Comparison of ENCODE assay signal across 6 cellular contexts in the genomic region with DNA sequence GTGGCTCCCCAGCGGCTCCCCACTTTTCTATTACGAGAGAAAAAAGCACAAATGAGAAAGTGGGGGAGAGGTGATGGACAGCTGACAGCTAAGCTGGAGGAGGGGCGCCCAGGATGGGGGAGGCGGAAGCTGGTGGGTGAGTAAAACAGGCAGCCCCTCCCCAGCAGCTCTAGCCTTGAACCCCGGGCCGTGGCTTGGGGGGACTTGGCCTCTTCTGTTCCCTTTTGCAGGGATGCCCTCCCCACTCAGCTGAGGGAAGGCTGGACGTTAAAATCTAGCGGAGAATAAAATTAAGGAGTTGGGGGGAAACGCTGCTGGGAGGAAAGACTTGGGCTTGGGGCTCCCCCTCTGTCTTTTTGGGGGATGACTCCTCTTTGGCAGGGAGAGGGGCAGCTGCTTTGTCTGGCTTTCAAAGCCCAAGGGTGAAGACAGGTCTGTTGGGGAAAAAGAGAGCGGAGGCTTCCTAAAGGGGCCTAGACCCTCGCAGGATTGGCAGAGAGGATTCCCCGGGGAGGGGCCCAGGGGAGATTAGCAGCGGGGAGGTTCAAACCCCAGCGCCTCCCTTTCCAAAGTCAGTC. TPM values are rescaled to one million over a fixed set of nuclear protein-coding genes. Genes with fewer than 3 reads are reported as not detected.
A peak's percentile ranks its signal among the peaks of the same experiment; 100 is the strongest.
DNase-seq lines count a peak whose midpoint lies in the region; ATAC-seq and TF ChIP-seq lines count a peak whose summit lies in the region.

No MANE protein-coding gene starts in this region.

- H2AK5ac ChIP-seq in neuronal stem cell (ENCODE audit: low read depth, low read length) = peak overlapping the region; percentile 76

- no peak overlapping the region for H2BK15ac ChIP-seq in neuronal stem cell (ENCODE audit: low read length)

- no peak overlapping the region for H3K27ac ChIP-seq in mammary epithelial cell (ENCODE audit: insufficient read depth, low read depth, low read length)
- no peak overlapping the region for H3K27ac ChIP-seq in neuronal stem cell (replicated peaks; ENCODE audit: low read length)

- H3K4me1 ChIP-seq in mammary epithelial cell (ENCODE audit: insufficient read depth, low read length) (peaks cover 7% of the 10 kb centered on the region), neuronal stem cell (ENCODE audit: control insufficient read depth in 2 of 2, insufficient read depth in 1 of 2, low read depth in 1 of 2, low read length in 2 of 2) (peaks cover 3 to 4% of the 10 kb centered on the region in 2 donors)

- 29% methylated on average over 11 of the region's 14 CpGs for WGBS in mammary epithelial cell (ENCODE audit: low coverage, missing lambda C conversion rate)
- WGBS in neuronal stem cell (ENCODE audit: extremely low coverage in 2 of 2, insufficient read length in 2 of 2, insufficient replicate concordance in 1 of 2), 2 donors = no CpG with 5 or more reads among the region's 14 CpGs

- H3K79me2 ChIP-seq in mammary epithelial cell (ENCODE audit: insufficient read depth, low read length) = no peaks in the 10 kb centered on the region

- dilution Hi-C loops in mammary epithelial cell (cut with HindIII; ENCODE audit: low sequenced_read_pairs) = no loop called here

- H2BK120ac ChIP-seq in neuronal stem cell (ENCODE audit: low read depth, low read length) = no peak overlapping the region

- no peak overlapping the region for H3K23ac ChIP-seq in neuronal stem cell (ENCODE audit: low read depth, low read length, poor library complexity)

- H2BK5ac ChIP-seq in neuronal stem cell (ENCODE audit: low read length) = peak overlapping the region; percentile 66

- H3K18ac ChIP-seq in neuronal stem cell (ENCODE audit: low read length) = peak overlapping the region; percentile 54

- no peaks in the 10 kb centered on the region for H3K27me3 ChIP-seq in mammary epithelial cell (ENCODE audit: insufficient read depth, low read length)
- H3K27me3 ChIP-seq in neuronal stem cell (ENCODE audit: control insufficient read depth in 3 of 3, insufficient read depth in 3 of 3, low read depth in 1 of 3, low read length in 3 of 3) = peaks cover 0 to 4% (median 0%) of the 10 kb centered on the region in 3 experiments

- peak; percentile 77 for DNase-seq in GM10248 (ENCODE audit: extremely low spot score)
- no peak for DNase-seq in mammary epithelial cell
- peak; percentile 21 for DNase-seq in neuronal stem cell (ENCODE audit: low spot score)
- no peak for DNase-seq in NCI-H2107 treated with DMSO at 0.1 percent for 48 hours (lab: John Stamatoyannopoulos, UW; ENCODE audit: unreplicated experiment)

- H4K91ac ChIP-seq in neuronal stem cell (ENCODE audit: low read depth, low read length, poor library complexity) = no peak overlapping the region

- POLR2A ChIA-PET in GM10248 (lab: Yijun Ruan, JAX) = interaction anchor here (0.7 to 0.9 kb wide), 2 partner anchors 14 to 45 kb away, joined by 3 read pairs; no protein-coding TSS in a partner anchor

- H3K4me3 ChIP-seq in mammary epithelial cell (replicated peaks in 1 of 3; ENCODE audit: insufficient read depth in 1 of 3, low read depth in 2 of 3, low read length in 3 of 3) (peak overlapping the region in 2 of 3 experiments; percentile 70 to 91), neuronal stem cell (ENCODE audit: low read length in 2 of 2) (peak overlapping the region in 1 of 2 donors; percentile 86)

- no peaks in the 10 kb centered on the region for H4K20me1 ChIP-seq in mammary epithelial cell (ENCODE audit: insufficient read depth, low read length)

- ATAC-seq in HG03442 (IDR thresholded peaks at IDR 0.05; ENCODE audit: unreplicated experiment) (peak; percentile 6), GM19467 (IDR thresholded peaks at IDR 0.05; ENCODE audit: unreplicated experiment) (no peak)

- H3K36me3 ChIP-seq in mammary epithelial cell (ENCODE audit: insufficient read depth, low read length) = peaks cover 6% of the 10 kb centered on the region
- H3K36me3 ChIP-seq in neuronal stem cell (replicated peaks in 1 of 2; ENCODE audit: control insufficient read depth in 2 of 2, insufficient read depth in 2 of 2, low read length in 2 of 2) = peaks cover 18 to 38% of the 10 kb centered on the region in 2 donors

- H3K9ac ChIP-seq in mammary epithelial cell (ENCODE audit: insufficient read depth, low read length) (no peak overlapping the region), neuronal stem cell (ENCODE audit: low read depth, low read length, poor library complexity) (no peak overlapping the region)

- intact Hi-C loops in mammary epithelial cell (cut with micrococcal nuclease) = no loop called here

- H3K4ac ChIP-seq in neuronal stem cell (ENCODE audit: low read length) = no peak overlapping the region

- TSS peak; percentile 76 for BruUV-seq in mammary epithelial cell (replicated peaks; lab: Mats Ljungman, UMichigan)

- in situ Hi-C loops in mammary epithelial cell (cut with MboI; ENCODE audit: low sequenced_read_pairs in 2 of 2) = no loop called here

- no peak overlapping the region for H3K14ac ChIP-seq in neuronal stem cell (ENCODE audit: low read length)

- H4K8ac ChIP-seq in neuronal stem cell (ENCODE audit: low read depth, low read length) = no peak overlapping the region

- H3K4me2 ChIP-seq in mammary epithelial cell (ENCODE audit: insufficient read depth, low read depth, low read length) = peak overlapping the region; percentile 98
- peak overlapping the region; percentile 83 for H3K4me2 ChIP-seq in neuronal stem cell (ENCODE audit: insufficient read depth, low read length, poor library complexity, severe bottlenecking)

- H3K9me3 ChIP-seq in mammary epithelial cell (replicated peaks; ENCODE audit: insufficient read depth, low read length) (peaks cover 5% of the 10 kb centered on the region), neuronal stem cell (replicated peaks in 1 of 2; ENCODE audit: control insufficient read depth in 2 of 2, insufficient read depth in 1 of 2, low read depth in 1 of 2, low read length in 2 of 2) (peaks cover 11% of the 10 kb centered on the region in 2 donors)

- TF ChIP-seq CTCF in GM10248 (IDR thresholded peaks at IDR 0.05; ENCODE audit: control extremely low read depth, extremely low read depth, low read depth, missing control alignments) (no peak), mammary epithelial cell (conservative IDR thresholded peaks at IDR 0.05 in 1 of 2, IDR thresholded peaks at IDR 0.05 in 1 of 2; ENCODE audit: extremely low read depth in 1 of 2, insufficient read depth in 1 of 2, low read depth in 1 of 2, low read length in 2 of 2) (no peak)

- H2AFZ ChIP-seq in mammary epithelial cell (ENCODE audit: low read depth, low read length) (no peak overlapping the region), neuronal stem cell (ENCODE audit: low read length) (peak overlapping the region; percentile 96)

- H2BK12ac ChIP-seq in neuronal stem cell (ENCODE audit: low read length) = no peak overlapping the region

- CTCF ChIA-PET in GM10248 (lab: Yijun Ruan, JAX) (interaction anchor here (0.9 to 1.4 kb wide), 6 partner anchors 10 to 211 kb away, joined by 3 to 6 read pairs (median 4); partner anchors contain the start of gene ASF1B), mammary epithelial cell (lab: Charles Lee; ENCODE audit: low non-redundant PET) (no interaction called here)

- H3K79me1 ChIP-seq in neuronal stem cell (ENCODE audit: low read depth, low read length) = peaks cover 4% of the 10 kb centered on the region

RNA-seq across cellular contexts. Expression of gene SAMD1, which starts 1.4 kb away (rescaled TPM):
- 10 to 100 TPM; 15.8 to 25.7 TPM for total RNA-seq in mammary epithelial cell
- polyA plus RNA-seq in mammary epithelial cell = 18.6 TPM
- 18.8 TPM for polyA minus RNA-seq in mammary epithelial cell
- polyA plus RNA-seq in neuronal stem cell (2013, experiment 1 of 2) = 57.9 TPM
- polyA plus RNA-seq in neuronal stem cell (2013, experiment 2 of 2) = 59.2 TPM

RNA-seq across cellular contexts. Expression of gene C19orf67, which starts 6.4 kb away (rescaled TPM):
- not detected for total RNA-seq in mammary epithelial cell
- not detected for polyA plus RNA-seq in mammary epithelial cell
- polyA minus RNA-seq in mammary epithelial cell = not detected
- not detected for polyA plus RNA-seq in neuronal stem cell (2013, experiment 1 of 2)
- not detected for polyA plus RNA-seq in neuronal stem cell (2013, experiment 2 of 2)

RNA-seq across cellular contexts. Expression of gene MISP3, which starts 19.4 kb away (rescaled TPM):
- 1 to 10 TPM; 1.2 to 1.5 TPM for total RNA-seq in mammary epithelial cell
- 0.59 TPM for polyA plus RNA-seq in mammary epithelial cell
- polyA minus RNA-seq in mammary epithelial cell = not detected
- 1.6 TPM for polyA plus RNA-seq in neuronal stem cell (2013, experiment 1 of 2)
- 1.7 TPM for polyA plus RNA-seq in neuronal stem cell (2013, experiment 2 of 2)

RNA-seq across cellular contexts. Expression of gene PRKACA, which starts 25.6 kb away (rescaled TPM):
- 10 to 100 TPM; 44.0 to 82.1 TPM for total RNA-seq in mammary epithelial cell
- polyA plus RNA-seq in mammary epithelial cell = 78.8 TPM
- polyA minus RNA-seq in mammary epithelial cell = 65.9 TPM
- 66.8 TPM for polyA plus RNA-seq in neuronal stem cell (2013, experiment 1 of 2)
- 67.2 TPM for polyA plus RNA-seq in neuronal stem cell (2013, experiment 2 of 2)

RNA-seq across cellular contexts. Expression of gene PALM3, which starts 30.1 kb away (rescaled TPM):
- not detected for total RNA-seq in mammary epithelial cell
- polyA plus RNA-seq in mammary epithelial cell = not detected
- not detected for polyA minus RNA-seq in mammary epithelial cell
- 10.2 TPM for polyA plus RNA-seq in neuronal stem cell (2013, experiment 1 of 2)
- 10.4 TPM for polyA plus RNA-seq in neuronal stem cell (2013, experiment 2 of 2)

Comparison
In these comparisons a context has a peak if more than half of its experiments do, and no peak if none do; other contexts are left out.
1. DNase-seq: peak in GM10248 (single experiment) and neuronal stem cell (single experiment); none in mammary epithelial cell (single experiment) and NCI-H2107 treated with DMSO at 0.1 percent for 48 hours (single experiment).